In the genomic region with DNA sequence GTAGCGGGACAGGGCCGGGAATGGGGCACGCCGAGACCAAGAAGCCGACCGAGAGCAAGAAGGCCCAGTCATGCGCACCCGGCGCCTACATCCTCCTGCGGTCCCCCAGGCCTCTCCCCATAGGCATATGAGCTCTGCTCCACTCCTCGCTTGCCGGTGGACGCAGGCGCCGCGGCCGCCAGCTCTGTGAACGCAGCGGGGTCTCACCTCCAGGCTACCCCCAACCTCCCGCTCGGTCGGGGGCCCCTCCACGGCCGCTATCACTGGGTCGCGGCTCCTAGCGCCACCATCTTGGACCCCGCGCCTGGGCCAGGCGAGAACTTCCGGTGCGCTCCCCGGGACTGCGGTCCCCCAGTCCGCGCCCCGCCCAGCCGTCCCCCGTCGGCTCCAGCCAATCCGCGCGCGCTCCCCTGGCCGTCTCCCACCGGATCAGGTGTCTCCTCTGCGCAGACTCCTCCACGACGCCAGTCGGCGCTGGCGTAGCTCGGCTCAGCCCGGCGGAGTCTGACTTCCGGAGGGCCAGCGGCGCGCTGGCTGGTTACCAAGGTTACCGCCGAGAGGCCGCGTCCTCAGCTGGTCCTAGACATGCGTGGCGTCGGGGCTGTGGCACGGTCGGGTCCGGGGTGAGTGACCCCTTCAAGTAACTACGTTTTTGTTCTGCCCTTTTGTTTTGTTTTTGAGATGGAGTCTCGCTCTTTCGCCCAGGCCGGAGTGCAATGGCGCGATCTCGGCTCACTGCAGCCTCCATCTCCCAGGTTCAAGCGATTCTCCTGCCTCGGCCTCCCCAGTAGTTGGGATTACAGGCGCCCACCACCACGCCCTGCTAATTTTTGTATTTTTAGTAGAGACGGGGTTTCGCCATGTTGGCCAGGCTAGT, we compare ENCODE assay signal across 8 cellular contexts. TPM values are rescaled to one million over a fixed set of nuclear protein-coding genes. Genes with fewer than 3 reads are reported as not detected.
A peak's percentile ranks its signal among the peaks of the same experiment; 100 is the strongest.
DNase-seq lines count a peak whose midpoint lies in the region; ATAC-seq and TF ChIP-seq lines count a peak whose summit lies in the region.

A gene (minus strand): TSS at position 328 of the 877 bp plus-strand sequence. CDS start 7,612 bp downstream, outside the sequence.

- peak; percentile 99 for ATAC-seq in RWPE2 (ENCODE audit: low read depth)

- peak within 1 kb of the TSS; percentile 30 for H3K27ac ChIP-seq in RWPE2 (ENCODE audit: poor library complexity, severe bottlenecking)

- peaks cover 59% of the 10 kb centered on the region for H3K36me3 Mint-ChIP-seq in nephron progenitor cell (ENCODE audit: low read depth)
- H3K36me3 Mint-ChIP-seq in stimulated activated naive CD8-positive, alpha-beta T cell treated with anti-CD3 and anti-CD28 coated beads, Interleukin-15, Interleukin-2, amounts not matched to agents 100 ng/mL and 50 ng/mL, for 24 hours (ENCODE audit: low read depth): peaks cover 40% of the 10 kb centered on the region

- no peaks in the 10 kb centered on the region for H3K27me3 ChIP-seq in RWPE2 (ENCODE audit: insufficient read depth, poor library complexity, severe bottlenecking)

- peaks cover 14% of the 10 kb centered on the region for H3K27me3 Mint-ChIP-seq in nephron progenitor cell (ENCODE audit: low read depth, poor library complexity)
- no peaks in the 10 kb centered on the region for H3K27me3 Mint-ChIP-seq in stimulated activated naive CD8-positive, alpha-beta T cell treated with anti-CD3 and anti-CD28 coated beads, Interleukin-15, Interleukin-2, amounts not matched to agents 100 ng/mL and 50 ng/mL, for 24 hours

- peaks cover 62% of the 10 kb centered on the region for H3K9me3 Mint-ChIP-seq in nephron progenitor cell
- H3K9me3 Mint-ChIP-seq in stimulated activated naive CD8-positive, alpha-beta T cell treated with anti-CD3 and anti-CD28 coated beads, Interleukin-15, Interleukin-2, amounts not matched to agents 100 ng/mL and 50 ng/mL, for 24 hours: peaks cover 15% of the 10 kb centered on the region

- H3K4me3 ChIP-seq in RWPE2 (ENCODE audit: severe bottlenecking): peak within 1 kb of the TSS; percentile 73

- peak; percentile 95 for DNase-seq in ELF-1 (ENCODE audit: low read depth, low spot score)
- DNase-seq in H4 (ENCODE audit: low spot score): peak; percentile 91
- peak; percentile 94 for DNase-seq in LoVo (ENCODE audit: low spot score)
- peak; percentile 96 for DNase-seq in RWPE2 (ENCODE audit: low spot score)
- peak; percentile 96 for DNase-seq in activated effector memory CD4-positive, alpha-beta T cell treated with Interleukin-2 at 50 U/mL for 16 hours
- peak; percentile 93 for DNase-seq in fibroblast of the conjunctiva (ENCODE audit: low read depth)
- DNase-seq in nephron progenitor cell: peak; percentile 96

- no peak within 1 kb of the TSS for H3K27ac Mint-ChIP-seq in nephron progenitor cell
- peak within 1 kb of the TSS; percentile 91 for H3K27ac Mint-ChIP-seq in stimulated activated naive CD8-positive, alpha-beta T cell treated with anti-CD3 and anti-CD28 coated beads, Interleukin-15, Interleukin-2, amounts not matched to agents 100 ng/mL and 50 ng/mL, for 24 hours

- H3K4me1 Mint-ChIP-seq in nephron progenitor cell: peaks cover 19% of the 10 kb centered on the region
- peaks cover 39% of the 10 kb centered on the region for H3K4me1 Mint-ChIP-seq in stimulated activated naive CD8-positive, alpha-beta T cell treated with anti-CD3 and anti-CD28 coated beads, Interleukin-15, Interleukin-2, amounts not matched to agents 100 ng/mL and 50 ng/mL, for 24 hours (ENCODE audit: low read depth)

- peaks cover 5% of the 10 kb centered on the region for H3K9me3 ChIP-seq in RWPE2 (ENCODE audit: severe bottlenecking)

- H3K4me1 ChIP-seq in RWPE2 (ENCODE audit: insufficient read depth, poor library complexity, severe bottlenecking): no peaks in the 10 kb centered on the region

- H3K36me3 ChIP-seq in RWPE2 (ENCODE audit: low read depth): peaks cover 16% of the 10 kb centered on the region

- peak; percentile 97 for TF ChIP-seq CTCF in RWPE2 (IDR thresholded peaks at IDR 0.05; ENCODE audit: poor library complexity, severe bottlenecking)
- peak; percentile 60 for TF ChIP-seq CTCF in nephron progenitor cell (IDR thresholded peaks at IDR 0.05)

- H3K4me3 Mint-ChIP-seq in nephron progenitor cell: peak within 1 kb of the TSS; percentile 93
- peak within 1 kb of the TSS; percentile 94 for H3K4me3 Mint-ChIP-seq in stimulated activated naive CD8-positive, alpha-beta T cell treated with anti-CD3 and anti-CD28 coated beads, Interleukin-15, Interleukin-2, amounts not matched to agents 100 ng/mL and 50 ng/mL, for 24 hours

RNA-seq across cellular contexts. Expression of the gene that starts here (rescaled TPM):
- total RNA-seq in H4 (2014; rRNA removed; shearing (Covaris generic)): 4.6 and 6.3 TPM in 2 replicates

Comparison
In these comparisons a context has a peak if more than half of its experiments do, and no peak if none do; other contexts are left out.
1. Peak in every context shown above with its lines: DNase-seq, ATAC-seq, H3K4me3 ChIP-seq and H3K27ac ChIP-seq.